8 cellular contexts compared by ENCODE assay signal in the genomic region with DNA sequence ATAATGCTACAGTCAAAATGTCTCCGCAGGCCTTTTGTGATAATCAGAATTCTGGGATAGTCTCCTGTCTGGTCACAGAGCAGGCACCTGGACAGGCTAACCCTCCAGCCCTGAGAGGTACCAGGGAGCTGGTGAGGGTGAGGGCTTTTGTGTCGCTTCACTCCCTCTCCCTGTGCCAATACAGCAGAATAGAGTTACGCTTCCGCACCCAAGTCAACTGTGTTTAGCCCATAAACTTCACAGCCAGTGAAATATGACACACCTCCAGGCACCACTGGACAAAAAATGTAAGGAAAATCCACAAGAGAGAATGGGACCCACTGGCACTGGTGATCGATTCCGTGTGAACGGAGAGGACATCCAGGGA. TPM values are rescaled to one million over a fixed set of nuclear protein-coding genes. Genes with fewer than 3 reads are reported as not detected.
DNase-seq lines count a peak whose midpoint lies in the region; ATAC-seq and TF ChIP-seq lines count a peak whose summit lies in the region.

No MANE protein-coding gene starts in this region.

- peak overlapping the region; percentile 66 for H3K27ac ChIP-seq in Panc1 (ENCODE audit: low read length)
- H3K27ac ChIP-seq in esophagus muscularis mucosa (replicated peaks in 1 of 4), result no peak overlapping the region

- peak overlapping the region; percentile 100 for H3K4me3 ChIP-seq in GM06990 (replicated peaks; ENCODE audit: low read depth, low read length)
- peak overlapping the region; percentile 90 to 97 for H3K4me3 ChIP-seq in Panc1 (ENCODE audit: low read depth in 2 of 2, low read length in 2 of 2)
- H3K4me3 ChIP-seq in esophagus muscularis mucosa, result peak overlapping the region; percentile 78 to 99 (median 87)

- CTCF ChIA-PET in Panc1 (lab: Charles Lee), result no interaction called here

- BruUV-seq in Panc1 (replicated peaks; lab: Mats Ljungman, UMichigan), result no TSS peak

- no peaks in the 10 kb centered on the region for H3K27me3 ChIP-seq in GM06990 (replicated peaks; ENCODE audit: control insufficient read depth, insufficient read depth, low read length)
- no peaks in the 10 kb centered on the region for H3K27me3 ChIP-seq in Panc1 (ENCODE audit: control insufficient read depth, insufficient read depth, low read length)
- H3K27me3 ChIP-seq in esophagus muscularis mucosa, result no peaks in the 10 kb centered on the region

- WGBS in esophagus muscularis mucosa, result 69% methylated on average over 7 of the region's 7 CpGs

- H3K9me3 ChIP-seq in Panc1 (ENCODE audit: control insufficient read depth, insufficient read depth, low read depth, low read length), result no peaks in the 10 kb centered on the region
- H3K9me3 ChIP-seq in esophagus muscularis mucosa, result no peaks in the 10 kb centered on the region

- DNase-seq in GM06990 (ENCODE audit: extremely low read depth, insufficient read length) (no peak), Panc1 (ENCODE audit: low read depth, low spot score) (no peak), esophagus muscularis mucosa (ENCODE audit: extremely low spot score) (no peak), posterior vena cava (ENCODE audit: low spot score) (peak; percentile 29), NCI-H1105 (lab: John Stamatoyannopoulos, UW) (no peak)

- in situ Hi-C loops in Panc1 (cut with HindIII; ENCODE audit: low pct_unique_long_range_greater_than_20kb, low sequenced_read_pairs), result no loop called here

- POLR2A ChIA-PET in Panc1 (lab: Charles Lee), result interaction anchor here (1.0 kb wide), 1 partner anchor 57 kb away, joined by 10 read pairs; no protein-coding TSS in a partner anchor

- intact Hi-C loops in Panc1 (cut with micrococcal nuclease; ENCODE audit: unreplicated experiment) (no loop called here), esophagus muscularis mucosa (cut with DNase I) (no loop called here), posterior vena cava (cut with DNase I) (no loop called here)

- TF ChIP-seq CTCF in GM06990 (IDR thresholded peaks at IDR 0.05; ENCODE audit: insufficient read depth, low read length, poor library complexity, severe bottlenecking) (no peak), Panc1 (IDR thresholded peaks at IDR 0.05) (no peak), esophagus muscularis mucosa (IDR thresholded peaks at IDR 0.05) (no peak)

- no peak for TF ChIP-seq EP300 in esophagus muscularis mucosa (IDR thresholded peaks at IDR 0.05)

- no peak for ATAC-seq in Panc1
- ATAC-seq in HG02981 (IDR thresholded peaks at IDR 0.05; ENCODE audit: unreplicated experiment), result no peak
- ATAC-seq in HG03045 (IDR thresholded peaks at IDR 0.05; ENCODE audit: unreplicated experiment), result no peak
- no peak for ATAC-seq in GM19023 (IDR thresholded peaks at IDR 0.05; ENCODE audit: unreplicated experiment)

- H3K36me3 ChIP-seq in GM06990 (ENCODE audit: control insufficient read depth, insufficient read depth, low read length) (peaks cover 4% of the 10 kb centered on the region; the same call in 1 of the 2 replicates), Panc1 (ENCODE audit: control insufficient read depth, insufficient read depth, low read length) (peaks cover 4% of the 10 kb centered on the region; the same call in 1 of the 2 replicates), esophagus muscularis mucosa (no peaks in the 10 kb centered on the region)

- TF ChIP-seq POLR2A in esophagus muscularis mucosa (IDR thresholded peaks at IDR 0.05; ENCODE audit: low read depth), result no peak

- H3K4me1 ChIP-seq in Panc1 (ENCODE audit: control insufficient read depth, insufficient read depth, low read length) (peaks cover 15% of the 10 kb centered on the region), esophagus muscularis mucosa (peaks cover 35 to 73% (median 53%) of the 10 kb centered on the region in 4 donors)

RNA-seq across cellular contexts. Expression of gene GAK, which starts 1.3 kb away (rescaled TPM):
- total RNA-seq in Panc1 (2021; ENCODE audit: unreplicated experiment) (86.6 TPM), esophagus muscularis mucosa (10 to 100 TPM; 64.8 to 73.9 (median 70.6) TPM), posterior vena cava (10 to 100 TPM; 63.5 to 73.5 TPM)
- polyA plus RNA-seq in Panc1 (2012; ENCODE audit: insufficient read length), result 56.0 TPM

RNA-seq across cellular contexts. Expression of gene TMEM175, which starts 1.4 kb away (rescaled TPM):
- total RNA-seq in Panc1 (2021; ENCODE audit: unreplicated experiment), result 21.8 TPM
- 32.5 TPM for polyA plus RNA-seq in Panc1 (2012; ENCODE audit: insufficient read length)
- total RNA-seq in esophagus muscularis mucosa, result 10 to 100 TPM; 17.6 to 39.5 (median 20.0) TPM
- 10 to 100 TPM; 15.3 to 16.4 TPM for total RNA-seq in posterior vena cava

RNA-seq across cellular contexts. Expression of gene DGKQ, which starts 42.6 kb away (rescaled TPM):
- total RNA-seq in Panc1 (2021; ENCODE audit: unreplicated experiment) (12.2 TPM), esophagus muscularis mucosa (10 to 100 TPM in 2 of 4 donors, 1 to 10 TPM in 2; 7.5 to 11.9 (median 9.9) TPM), posterior vena cava (10 to 100 TPM; 10.8 to 11.9 TPM)
- 14.1 TPM for polyA plus RNA-seq in Panc1 (2012; ENCODE audit: insufficient read length)

RNA-seq across cellular contexts. Expression of gene IDUA, which starts 56.0 kb away (rescaled TPM):
- total RNA-seq in Panc1 (2021; ENCODE audit: unreplicated experiment) (30.6 TPM), esophagus muscularis mucosa (10 to 100 TPM; 10.4 to 23.1 (median 11.5) TPM), posterior vena cava (10 to 100 TPM; 19.0 to 29.0 TPM)
- 28.5 TPM for polyA plus RNA-seq in Panc1 (2012; ENCODE audit: insufficient read length)
